8 cellular contexts compared by ENCODE assay signal in genomic region chr12:47408171-47408871, GRCh38.
A peak's percentile ranks its signal among the peaks of the same experiment; 100 is the strongest.
DNase-seq lines count a peak whose midpoint lies in the region; ATAC-seq and TF ChIP-seq lines count a peak whose summit lies in the region.

No MANE protein-coding gene starts in this region.

- peak; percentile 5 for DNase-seq in NCI-H82 (lab: John Stamatoyannopoulos, UW)
- DNase-seq in NCI-H82 treated with DMSO at 0.1 percent for 48 hours (lab: John Stamatoyannopoulos, UW; ENCODE audit: unreplicated experiment) = no peak
- DNase-seq in WERI-Rb-1 = no peak
- no peak for DNase-seq in right lobe of liver
- DNase-seq in NCI-H2227 treated with DMSO at 0.1 percent for 48 hours (lab: John Stamatoyannopoulos, UW) = no peak
- DNase-seq in UCSD-AML1 (lab: John Stamatoyannopoulos, UW; ENCODE audit: unreplicated experiment) = no peak

- H3K4me1 ChIP-seq in right lobe of liver = no peaks in the 10 kb centered on the region

- TF ChIP-seq CTCF in WERI-Rb-1 (IDR thresholded peaks at IDR 0.05; ENCODE audit: low read depth, low read length) (peak; percentile 20; the same call in 1 of the 2 replicates), right lobe of liver (IDR thresholded peaks at IDR 0.05) (peak in 2 of 4 donors; percentile 11 to 18)

- H3K27ac ChIP-seq in WERI-Rb-1 (no peak overlapping the region), right lobe of liver (no peak overlapping the region)

- H3K27me3 ChIP-seq in WERI-Rb-1 (ENCODE audit: insufficient read depth, low read depth, severe bottlenecking) (peaks cover 18% of the 10 kb centered on the region), right lobe of liver (no peaks in the 10 kb centered on the region)

- 83% methylated on average over 2 of the region's 2 CpGs for WGBS in right lobe of liver (ENCODE audit: insufficient coverage, low coverage, low lambda C conversion rate, missing lambda C conversion rate)

- no peak overlapping the region for H3K4me3 ChIP-seq in WERI-Rb-1 (ENCODE audit: low read depth, low read length)
- H3K4me3 ChIP-seq in right lobe of liver = no peak overlapping the region

- intact Hi-C loops in right lobe of liver (cut with DNase I) = no loop called here

- no peak for TF ChIP-seq POLR2A in right lobe of liver (IDR thresholded peaks at IDR 0.05)

- H3K36me3 ChIP-seq in WERI-Rb-1 (no peaks in the 10 kb centered on the region), right lobe of liver (no peaks in the 10 kb centered on the region)

- ATAC-seq in GM21423 (IDR thresholded peaks at IDR 0.05; ENCODE audit: unreplicated experiment) = peak; percentile 88
- ATAC-seq in HG03575 (IDR thresholded peaks at IDR 0.05; ENCODE audit: extremely low read depth, insufficient number of reproducible peaks, low FRiP score, unreplicated experiment) = peak; percentile 75
- peak; percentile 33 to 51 (median 44) for ATAC-seq in right lobe of liver

- H3K9me3 ChIP-seq in WERI-Rb-1 (ENCODE audit: severe bottlenecking) = no peaks in the 10 kb centered on the region
- no peaks in the 10 kb centered on the region for H3K9me3 ChIP-seq in right lobe of liver
